ENCODE assay signal across 1 cellular context in genomic region chr2:189559579-189560272, GRCh38.
TF ChIP-seq lines count a peak whose summit lies in the region.

No MANE protein-coding gene starts in this region.

TF ChIP-seq in HepG2, 621 proteins besides CTCF, POLR2A, EP300 and RAD21 (continued from another document and continues in another):
- no peak for TF ChIP-seq RERE (CRISPR knock-in tag; IDR thresholded peaks at IDR 0.05; ENCODE audit: low read depth)
- peak; percentile 33 for TF ChIP-seq TEAD3 (CRISPR knock-in tag; optimal IDR thresholded peaks at IDR 0.05; ENCODE audit: borderline replicate concordance)
- peak; percentile 60; the same call in 1 of the 2 replicates for TF ChIP-seq ZNF644 (CRISPR knock-in tag; IDR thresholded peaks at IDR 0.05; ENCODE audit: low read depth)
- peak; percentile 31; the same call in 1 of the 2 replicates for TF ChIP-seq ZNF337 (CRISPR knock-in tag; IDR thresholded peaks at IDR 0.05; ENCODE audit: borderline replicate concordance, low read depth)
- no peak for TF ChIP-seq ZNF720 (CRISPR knock-in tag; IDR thresholded peaks at IDR 0.05)
- peak; percentile 47 for TF ChIP-seq MED1 (CRISPR knock-in tag; IDR thresholded peaks at IDR 0.05)
- peak; percentile 85 for TF ChIP-seq RXRB (CRISPR knock-in tag; IDR thresholded peaks at IDR 0.05; ENCODE audit: borderline replicate concordance)
- TF ChIP-seq HNRNPK (IDR thresholded peaks at IDR 0.05; ENCODE audit: low read depth, low read length, poor library complexity, severe bottlenecking), result no peak
- no peak for TF ChIP-seq NR1H2 (CRISPR knock-in tag; IDR thresholded peaks at IDR 0.05; ENCODE audit: borderline replicate concordance, low read depth)
- no peak for TF ChIP-seq ZNF432 (CRISPR knock-in tag; IDR thresholded peaks at IDR 0.05; ENCODE audit: borderline replicate concordance)
- TF ChIP-seq JUNB (CRISPR knock-in tag; IDR thresholded peaks at IDR 0.05; ENCODE audit: borderline replicate concordance), result no peak
- no peak for TF ChIP-seq ZFYVE20 (CRISPR knock-in tag; IDR thresholded peaks at IDR 0.05; ENCODE audit: borderline replicate concordance, low read depth)
- peak; percentile 36; the same call in 1 of the 2 replicates for TF ChIP-seq BORCS8-MEF2B (CRISPR knock-in tag; IDR thresholded peaks at IDR 0.05)
- TF ChIP-seq NR2F1 (CRISPR knock-in tag; IDR thresholded peaks at IDR 0.05), result peak; percentile 58 to 59; a peak in 1 of 4 replicates
- no peak for TF ChIP-seq RELA (CRISPR knock-in tag; IDR thresholded peaks at IDR 0.05)
- TF ChIP-seq ZSCAN22 (CRISPR knock-in tag; IDR thresholded peaks at IDR 0.05), result no peak
- TF ChIP-seq POGZ (CRISPR knock-in tag; IDR thresholded peaks at IDR 0.05), result peak; percentile 71
- TF ChIP-seq ZNF138 (CRISPR knock-in tag; IDR thresholded peaks at IDR 0.05; ENCODE audit: low read depth), result no peak
- TF ChIP-seq CREM (IDR thresholded peaks at IDR 0.05), result 0 out of 2 replicates have a peak, but pooled peaks have one; percentile 12
- TF ChIP-seq CREM (CRISPR knock-in tag; IDR thresholded peaks at IDR 0.05), result no peak
- TF ChIP-seq ZNF34 (CRISPR knock-in tag; IDR thresholded peaks at IDR 0.05; ENCODE audit: borderline replicate concordance), result 0 out of 2 replicates have a peak, but pooled peaks have one; percentile 48
- TF ChIP-seq ATF2 (CRISPR knock-in tag; IDR thresholded peaks at IDR 0.05), result 0 out of 2 replicates have a peak, but pooled peaks have one; percentile 13
- TF ChIP-seq PPARG (CRISPR knock-in tag; conservative IDR thresholded peaks at IDR 0.05), result peak; percentile 90
- no peak for TF ChIP-seq ERF (CRISPR knock-in tag; IDR thresholded peaks at IDR 0.05)
- 0 out of 2 replicates have a peak, but pooled peaks have one; percentile 52 for TF ChIP-seq ZNF547 (CRISPR knock-in tag; IDR thresholded peaks at IDR 0.05)
- TF ChIP-seq ELF1 (CRISPR knock-in tag; IDR thresholded peaks at IDR 0.05), result 0 out of 2 replicates have a peak, but pooled peaks have one; percentile 38
- TF ChIP-seq TRIM24 (CRISPR knock-in tag; IDR thresholded peaks at IDR 0.05), result no peak
- 0 out of 2 replicates have a peak, but pooled peaks have one; percentile 22 for TF ChIP-seq ZBTB43 (CRISPR knock-in tag; conservative IDR thresholded peaks at IDR 0.05)
- TF ChIP-seq ZNF776 (CRISPR knock-in tag; IDR thresholded peaks at IDR 0.05), result no peak
- TF ChIP-seq SOX6 (IDR thresholded peaks at IDR 0.05), result no peak
- peak; percentile 61; the same call in 1 of the 2 replicates for TF ChIP-seq SOX6 (CRISPR knock-in tag; IDR thresholded peaks at IDR 0.05)
- 0 out of 2 replicates have a peak, but pooled peaks have one; percentile 22 for TF ChIP-seq NCOA1 (CRISPR knock-in tag; IDR thresholded peaks at IDR 0.05)
- peak; percentile 41; the same call in 1 of the 2 replicates for TF ChIP-seq GFI1 (CRISPR knock-in tag; IDR thresholded peaks at IDR 0.05; ENCODE audit: borderline replicate concordance)
- no peak for TF ChIP-seq ONECUT2 (CRISPR knock-in tag; IDR thresholded peaks at IDR 0.05)
- 0 out of 2 replicates have a peak, but pooled peaks have one; percentile 26 for TF ChIP-seq KDM2A (CRISPR knock-in tag; IDR thresholded peaks at IDR 0.05; ENCODE audit: borderline replicate concordance, low read depth)
- peak; percentile 61 for TF ChIP-seq HNF1B (CRISPR knock-in tag; IDR thresholded peaks at IDR 0.05)
- no peak for TF ChIP-seq ZNF75D (CRISPR knock-in tag; IDR thresholded peaks at IDR 0.05; ENCODE audit: borderline replicate concordance)
- peak; percentile 18; the same call in 1 of the 2 replicates for TF ChIP-seq AHDC1 (CRISPR knock-in tag; IDR thresholded peaks at IDR 0.05; ENCODE audit: borderline replicate concordance)
- TF ChIP-seq E2F5 (CRISPR knock-in tag; conservative IDR thresholded peaks at IDR 0.05), result no peak
- no peak for TF ChIP-seq ZNF225 (CRISPR knock-in tag; IDR thresholded peaks at IDR 0.05)
- no peak for TF ChIP-seq ATF7 (IDR thresholded peaks at IDR 0.05)
- TF ChIP-seq ATF7 (CRISPR knock-in tag; IDR thresholded peaks at IDR 0.05), result no peak
- TF ChIP-seq NR2F6 (IDR thresholded peaks at IDR 0.05), result peak; percentile 67
- TF ChIP-seq NR2F6 (CRISPR knock-in tag; IDR thresholded peaks at IDR 0.05), result peak; percentile 78
- TF ChIP-seq ZGPAT (CRISPR knock-in tag; IDR thresholded peaks at IDR 0.05), result peak; percentile 35; the same call in 1 of the 2 replicates
- no peak for TF ChIP-seq MYPOP (CRISPR knock-in tag; IDR thresholded peaks at IDR 0.05)
